In the genomic region with DNA sequence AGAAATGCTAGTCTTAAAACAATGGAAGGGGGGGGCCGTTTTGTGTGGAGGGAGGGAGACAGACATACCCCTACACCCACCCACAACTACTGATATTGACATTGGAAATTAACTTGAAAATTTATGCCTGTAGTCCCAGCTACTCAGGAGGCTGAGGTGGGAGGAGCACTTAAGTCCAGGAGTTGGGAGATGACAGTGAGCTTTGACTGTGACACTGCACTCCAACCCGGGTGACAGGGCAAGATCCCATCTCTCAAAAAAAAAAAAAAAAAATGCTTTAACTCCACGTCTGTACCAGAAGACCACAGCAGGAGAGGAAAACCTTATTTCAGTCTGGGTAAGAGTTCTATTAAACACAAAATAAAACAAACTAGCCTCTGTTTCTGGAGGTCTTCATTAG, we compare ENCODE assay signal across 9 cellular contexts. TPM values are rescaled to one million over a fixed set of nuclear protein-coding genes. Genes with fewer than 3 reads are reported as not detected.
A peak's percentile ranks its signal among the peaks of the same experiment; 100 is the strongest.
DNase-seq lines count a peak whose midpoint lies in the region; ATAC-seq and TF ChIP-seq lines count a peak whose summit lies in the region.
"Had no signal": no experiment of that assay in that cellular context is flagged by ENCODE, and none has a peak within 500 bp of the region (broad histone marks: within the 10 kb centered on the region; RNA-seq: fewer than 3 reads in every experiment).

No MANE protein-coding gene starts in this region.

- no peaks in the 10 kb centered on the region for H3K9me3 Mint-ChIP-seq in T-helper 1 cell treated with Interleukin-12 subunit alpha and Interleukin-12 subunit beta and Interleukin-4 antibody, amounts not matched to agents 30 μg/mL and 1 μg/mL, for 36 hours
- H3K9me3 Mint-ChIP-seq in effector memory CD8-positive, alpha-beta T cell: no peaks in the 10 kb centered on the region
- H3K9me3 Mint-ChIP-seq in progenitor cell of endocrine pancreas (ENCODE audit: low read depth): no peaks in the 10 kb centered on the region

- H3K36me3 Mint-ChIP-seq in T-helper 1 cell treated with Interleukin-12 subunit alpha and Interleukin-12 subunit beta and Interleukin-4 antibody, amounts not matched to agents 30 μg/mL and 1 μg/mL, for 36 hours (ENCODE audit: low read depth): no peaks in the 10 kb centered on the region
- H3K36me3 Mint-ChIP-seq in effector memory CD8-positive, alpha-beta T cell (ENCODE audit: insufficient read depth): peaks cover 7% of the 10 kb centered on the region
- no peaks in the 10 kb centered on the region for H3K36me3 Mint-ChIP-seq in progenitor cell of endocrine pancreas (ENCODE audit: insufficient read depth)

- 0 out of 2 replicates have a peak, but pooled peaks cover 2% of the 10 kb centered on the region for H4K20me1 ChIP-seq in OCI-LY1 (ENCODE audit: insufficient read depth, low read length)

- H3K4me3 Mint-ChIP-seq in T-helper 1 cell treated with Interleukin-12 subunit alpha and Interleukin-12 subunit beta and Interleukin-4 antibody, amounts not matched to agents 30 μg/mL and 1 μg/mL, for 36 hours: peak overlapping the region; percentile 74
- peak overlapping the region; percentile 88 to 91 for H3K4me3 Mint-ChIP-seq in effector memory CD8-positive, alpha-beta T cell
- H3K4me3 Mint-ChIP-seq in progenitor cell of endocrine pancreas (ENCODE audit: low read depth): peak overlapping the region; percentile 61

- H3K9me2 ChIP-seq in OCI-LY1 (ENCODE audit: low read depth, low read length): no peaks in the 10 kb centered on the region

- no peak overlapping the region for H3K9ac ChIP-seq in OCI-LY1 (ENCODE audit: low read length)

- H3K79me2 ChIP-seq in OCI-LY1 (ENCODE audit: insufficient read depth, low read length): peaks cover 16% of the 10 kb centered on the region

- in situ Hi-C loops in KBM-7 (cut with MboI; ENCODE audit: low pct_unique_long_range_greater_than_20kb, low sequenced_read_pairs): no loop called here

- no peak overlapping the region for H3K27ac ChIP-seq in OCI-LY1 (ENCODE audit: low read depth, low read length, poor library complexity, severe bottlenecking)

- no peak overlapping the region for H3K27ac Mint-ChIP-seq in T-helper 1 cell treated with Interleukin-12 subunit alpha and Interleukin-12 subunit beta and Interleukin-4 antibody, amounts not matched to agents 30 μg/mL and 1 μg/mL, for 36 hours
- peak overlapping the region in 1 of 2 donors; percentile 90 for H3K27ac Mint-ChIP-seq in effector memory CD8-positive, alpha-beta T cell
- no peak overlapping the region for H3K27ac Mint-ChIP-seq in progenitor cell of endocrine pancreas

- 0 out of 2 replicates have a peak overlapping the region, but pooled peaks have one; percentile 66 for H3K4me2 ChIP-seq in OCI-LY1 (ENCODE audit: low read length)

- no peaks in the 10 kb centered on the region for H3K27me3 ChIP-seq in OCI-LY1 (ENCODE audit: insufficient read depth, low read length)

- no peak for ATAC-seq in effector memory CD8-positive, alpha-beta T cell (replicated peaks)

- DNase-seq in T-helper 1 cell (no peak), progenitor cell of endocrine pancreas (ENCODE audit: low spot score, unreplicated experiment) (no peak), KBM-7 (no peak), Ammon's horn (ENCODE audit: low spot score) (no peak), NCI-H1105 (lab: John Stamatoyannopoulos, UW) (no peak)
- DNase-seq in effector memory CD8-positive, alpha-beta T cell: no peak
- DNase-seq: NCI-H345 had no signal

- TF ChIP-seq CTCF in OCI-LY1 (IDR thresholded peaks at IDR 0.05; ENCODE audit: low read length): no peak
- TF ChIP-seq CTCF in progenitor cell of endocrine pancreas (IDR thresholded peaks at IDR 0.05; ENCODE audit: unreplicated experiment): no peak

- H2AFZ ChIP-seq in OCI-LY1 (ENCODE audit: low read length): no peak overlapping the region

- H3K4me1 ChIP-seq in OCI-LY1 (ENCODE audit: insufficient read depth, low read length, severe bottlenecking): peaks cover 35% of the 10 kb centered on the region

- H3F3A ChIP-seq in OCI-LY1 (ENCODE audit: insufficient read depth, low read length): no peaks in the 10 kb centered on the region

- no peaks in the 10 kb centered on the region for H3K9me3 ChIP-seq in OCI-LY1 (ENCODE audit: low read length)

- no peaks in the 10 kb centered on the region for H3K27me3 Mint-ChIP-seq in T-helper 1 cell treated with Interleukin-12 subunit alpha and Interleukin-12 subunit beta and Interleukin-4 antibody, amounts not matched to agents 30 μg/mL and 1 μg/mL, for 36 hours (ENCODE audit: low read depth)
- H3K27me3 Mint-ChIP-seq in effector memory CD8-positive, alpha-beta T cell: no peaks in the 10 kb centered on the region
- peaks cover 8% of the 10 kb centered on the region for H3K27me3 Mint-ChIP-seq in progenitor cell of endocrine pancreas

- peaks cover 35% of the 10 kb centered on the region for H3K4me1 Mint-ChIP-seq in T-helper 1 cell treated with Interleukin-12 subunit alpha and Interleukin-12 subunit beta and Interleukin-4 antibody, amounts not matched to agents 30 μg/mL and 1 μg/mL, for 36 hours (ENCODE audit: low read depth)
- H3K4me1 Mint-ChIP-seq in effector memory CD8-positive, alpha-beta T cell (ENCODE audit: low read depth in 2 of 2): peaks cover 31 to 37% of the 10 kb centered on the region in 2 donors
- H3K4me1 Mint-ChIP-seq in progenitor cell of endocrine pancreas (ENCODE audit: low read depth): peaks cover 24% of the 10 kb centered on the region

- H3K36me3 ChIP-seq in OCI-LY1 (ENCODE audit: insufficient read depth, low read length): no peaks in the 10 kb centered on the region

- no peak overlapping the region for H3K4me3 ChIP-seq in OCI-LY1 (ENCODE audit: low read depth, low read length, poor library complexity, severe bottlenecking)

RNA-seq across cellular contexts. Expression of gene TBC1D20, which starts 2.2 kb away (rescaled TPM):
- 30.3 and 33.2 TPM in 2 replicates for total RNA-seq in progenitor cell of endocrine pancreas

RNA-seq across cellular contexts. Expression of gene RBCK1, which starts 52.1 kb away (rescaled TPM):
- 92.7 and 108 TPM in 2 replicates for total RNA-seq in progenitor cell of endocrine pancreas
